In the genomic region with DNA sequence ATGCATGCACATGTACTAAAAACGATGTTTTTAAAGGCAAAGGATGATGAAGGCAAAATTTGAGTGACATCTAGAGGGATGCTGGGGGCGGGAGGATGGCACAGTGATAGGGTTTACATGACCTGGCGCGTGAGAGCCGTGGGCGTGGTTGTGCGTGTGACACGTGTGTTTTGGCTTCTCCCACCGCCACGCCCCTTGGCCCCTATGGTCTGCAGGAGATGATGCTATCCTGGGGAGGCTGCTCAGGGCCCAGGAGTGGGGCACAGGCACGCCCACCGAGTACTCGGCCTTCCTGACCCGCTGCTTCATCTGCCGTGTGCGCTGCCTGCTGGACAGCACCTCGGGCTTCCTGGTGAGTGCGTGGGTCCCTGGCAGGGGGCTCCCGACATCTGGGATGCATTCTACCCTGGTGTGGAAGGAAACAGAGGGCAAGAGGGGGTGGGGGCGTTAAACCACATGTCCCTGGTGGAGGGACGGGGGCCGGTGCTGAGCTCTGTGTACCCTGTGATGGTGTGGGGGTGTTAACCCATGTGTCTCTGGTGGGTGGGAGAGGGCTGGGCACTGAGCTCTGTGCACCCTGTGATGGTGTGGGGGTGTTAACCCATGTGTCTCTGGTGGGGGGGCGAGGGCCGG, we compare ENCODE assay signal across 17 cellular contexts. TPM values are rescaled to one million over a fixed set of nuclear protein-coding genes. Genes with fewer than 3 reads are reported as not detected.
DNase-seq lines count a peak whose midpoint lies in the region; ATAC-seq, FAIRE-seq and TF ChIP-seq lines count a peak whose summit lies in the region.
"Had no signal": no experiment of that assay in that cellular context is flagged by ENCODE, and none has a peak within 500 bp of the region (broad histone marks: within the 10 kb centered on the region; RNA-seq: fewer than 3 reads in every experiment).

No MANE protein-coding gene starts in this region.

- FAIRE-seq in D721Med (lab: Jason Lieb, UNC) = no peak
- FAIRE-seq: islet of Langerhans had no signal

- H3K27me3 Mint-ChIP-seq in MCF 10A (ENCODE audit: insufficient read depth, unreplicated experiment) = no peaks in the 10 kb centered on the region
- H3K27me3 Mint-ChIP-seq in dendritic cell treated with granulocyte-macrophage colony-stimulating factor and Interleukin-4, amounts not matched to agents 40 ng/mL and 50 ng/mL, for 4 days = peaks cover 6% of the 10 kb centered on the region
- peaks cover 12 to 15% of the 10 kb centered on the region in 2 donors for H3K27me3 Mint-ChIP-seq in stimulated activated naive B cell treated with anti-CD40 and anti-IgM and Interleukin-4, amounts not matched to agents 10 μg/mL and 1 μg/mL and 100 μg/mL, for 72 hours

- dilution Hi-C loops in mammary epithelial cell (cut with HindIII; ENCODE audit: low sequenced_read_pairs) = loop anchor here (10.0 kb wide), 1 partner anchor 91 kb away; no protein-coding TSS in a partner anchor

- TF ChIP-seq CTCF in MCF 10A (IDR thresholded peaks at IDR 0.05; ENCODE audit: unreplicated experiment) = no peak
- no peak for TF ChIP-seq CTCF in mammary epithelial cell (conservative IDR thresholded peaks at IDR 0.05 in 1 of 2, IDR thresholded peaks at IDR 0.05 in 1 of 2; ENCODE audit: extremely low read depth in 1 of 2, insufficient read depth in 1 of 2, low read depth in 1 of 2, low read length in 2 of 2)
- no peak for TF ChIP-seq CTCF in D721Med (IDR thresholded peaks at IDR 0.05; ENCODE audit: insufficient read depth, missing control alignments)
- no peak for TF ChIP-seq CTCF in spleen (IDR thresholded peaks at IDR 0.05 in 8 of 11, conservative IDR thresholded peaks at IDR 0.05 in 3 of 11)

- DNase-seq in MCF 10A (ENCODE audit: unreplicated experiment) (no peak), mammary epithelial cell (no peak), D721Med (ENCODE audit: insufficient read length, low spot score) (no peak), spleen (no peak)
- no peak for DNase-seq in stimulated activated naive B cell treated with anti-CD40 and anti-IgM and Interleukin-4, amounts not matched to agents 10 μg/mL and 1 μg/mL and 100 μg/mL, for 72 hours
- DNase-seq: activated CD4-positive, alpha-beta T cell treated with anti-CD3 and anti-CD28 coated beads for 48 hours; effector CD4-positive, alpha-beta T cell; mesendoderm; NCI-H1048; NCI-H69; retina had no signal

- H3K36me3 Mint-ChIP-seq in MCF 10A (ENCODE audit: insufficient read depth, unreplicated experiment) = no peaks in the 10 kb centered on the region
- peaks cover 87% of the 10 kb centered on the region for H3K36me3 Mint-ChIP-seq in dendritic cell treated with granulocyte-macrophage colony-stimulating factor and Interleukin-4, amounts not matched to agents 40 ng/mL and 50 ng/mL, for 4 days (ENCODE audit: low read depth)
- H3K36me3 Mint-ChIP-seq in stimulated activated naive B cell treated with anti-CD40 and anti-IgM and Interleukin-4, amounts not matched to agents 10 μg/mL and 1 μg/mL and 100 μg/mL, for 72 hours = peaks cover 73 to 90% of the 10 kb centered on the region in 2 donors

- H2AFZ ChIP-seq in mammary epithelial cell (ENCODE audit: low read depth, low read length) = no peak overlapping the region
- H2AFZ ChIP-seq: PC-9 had no signal

- H3K4me1 ChIP-seq in mammary epithelial cell (ENCODE audit: insufficient read depth, low read length) (peaks cover 12% of the 10 kb centered on the region), spleen (peaks cover 0 to 10% (median 4%) of the 10 kb centered on the region in 6 donors)

- no peaks in the 10 kb centered on the region for H3K79me2 ChIP-seq in mammary epithelial cell (ENCODE audit: insufficient read depth, low read length)

- no peaks in the 10 kb centered on the region for H3K9me3 ChIP-seq in mammary epithelial cell (replicated peaks; ENCODE audit: insufficient read depth, low read length)
- no peaks in the 10 kb centered on the region for H3K9me3 ChIP-seq in KOPT-K1 (ENCODE audit: insufficient read depth, low read length, poor library complexity, severe bottlenecking)
- no peaks in the 10 kb centered on the region for H3K9me3 ChIP-seq in spleen

- intact Hi-C loops in MCF 10A (cut with micrococcal nuclease) = no loop called here
- intact Hi-C loops in mammary epithelial cell (cut with micrococcal nuclease) = loop anchor here (5.0 kb wide), 1 partner anchor 36 kb away; no protein-coding TSS in a partner anchor
- intact Hi-C loops in dendritic cell treated with granulocyte-macrophage colony-stimulating factor and Interleukin-4, amounts not matched to agents 40 ng/mL and 50 ng/mL, for 4 days (cut with micrococcal nuclease) = no loop called here
- intact Hi-C loops in spleen (cut with DNase I; ENCODE audit: low total_unique reads) = no loop called here

- no peak overlapping the region for H3K4me3 ChIP-seq in mammary epithelial cell (replicated peaks in 1 of 3; ENCODE audit: insufficient read depth in 1 of 3, low read depth in 2 of 3, low read length in 3 of 3)
- H3K4me3 ChIP-seq in spleen = no peak overlapping the region
- H3K4me3 ChIP-seq: PC-9, SK-N-MC had no signal

- no peaks in the 10 kb centered on the region for H3K36me3 ChIP-seq in mammary epithelial cell (ENCODE audit: insufficient read depth, low read length)
- H3K36me3 ChIP-seq in KOPT-K1 (ENCODE audit: insufficient read depth, low read length) = no peaks in the 10 kb centered on the region
- H3K36me3 ChIP-seq in spleen = peaks cover 0 to 16% (median 0%) of the 10 kb centered on the region in 6 donors

- BruUV-seq in MCF 10A (replicated peaks; lab: Mats Ljungman, UMichigan) (no TSS peak), mammary epithelial cell (replicated peaks; lab: Mats Ljungman, UMichigan) (no TSS peak)

- peak overlapping the region; percentile 63 for H3K27ac Mint-ChIP-seq in MCF 10A (ENCODE audit: low read depth, unreplicated experiment)
- H3K27ac Mint-ChIP-seq in dendritic cell treated with granulocyte-macrophage colony-stimulating factor and Interleukin-4, amounts not matched to agents 40 ng/mL and 50 ng/mL, for 4 days = peak overlapping the region; percentile 88
- peak overlapping the region; percentile 77 for H3K27ac Mint-ChIP-seq in stimulated activated naive B cell treated with anti-CD40 and anti-IgM and Interleukin-4, amounts not matched to agents 10 μg/mL and 1 μg/mL and 100 μg/mL, for 72 hours

- H3K4me2 ChIP-seq in mammary epithelial cell (ENCODE audit: insufficient read depth, low read depth, low read length) = no peak overlapping the region
- H3K4me2 ChIP-seq: PC-9 had no signal

- 79% methylated on average over 2 of the region's 24 CpGs for WGBS in mammary epithelial cell (ENCODE audit: low coverage, missing lambda C conversion rate)
- WGBS in spleen, 5 donors = 72 to 83% (median 79%) methylated on average over 20 to 24 of the region's 24 CpGs

- H3K9ac ChIP-seq in mammary epithelial cell (ENCODE audit: insufficient read depth, low read length) = no peak overlapping the region

- in situ Hi-C loops in mammary epithelial cell (cut with MboI; ENCODE audit: low sequenced_read_pairs in 2 of 2) = no loop called here

- POLR2A ChIA-PET in MCF 10A (lab: Yijun Ruan, JAX) = no interaction called here

- no peak for TF ChIP-seq POLR2A in spleen (IDR thresholded peaks at IDR 0.05)

- peaks cover 14% of the 10 kb centered on the region for H3K9me3 Mint-ChIP-seq in MCF 10A (ENCODE audit: unreplicated experiment)
- H3K9me3 Mint-ChIP-seq in dendritic cell treated with granulocyte-macrophage colony-stimulating factor and Interleukin-4, amounts not matched to agents 40 ng/mL and 50 ng/mL, for 4 days = peaks cover 7% of the 10 kb centered on the region
- H3K9me3 Mint-ChIP-seq in stimulated activated naive B cell treated with anti-CD40 and anti-IgM and Interleukin-4, amounts not matched to agents 10 μg/mL and 1 μg/mL and 100 μg/mL, for 72 hours = peaks cover 7 to 11% of the 10 kb centered on the region in 2 donors

- no peaks in the 10 kb centered on the region for H3K27me3 ChIP-seq in mammary epithelial cell (ENCODE audit: insufficient read depth, low read length)
- peaks cover 0 to 3% (median 0%) of the 10 kb centered on the region in 7 donors for H3K27me3 ChIP-seq in spleen (replicated peaks in 1 of 7)

- peak; percentile 0 to 1 for ATAC-seq in stimulated activated naive B cell treated with anti-CD40 and anti-IgM and Interleukin-4, amounts not matched to agents 10 μg/mL and 1 μg/mL and 100 μg/mL, for 72 hours (replicated peaks)
- no peak for ATAC-seq in GM18517 (IDR thresholded peaks at IDR 0.05; ENCODE audit: unreplicated experiment)

- CTCF ChIA-PET in MCF 10A (lab: Yijun Ruan, JAX) = interaction anchor here (0.6 to 2.0 kb wide), 8 partner anchors 17 to 235 kb away, joined by 3 to 7 read pairs (median 3); no protein-coding TSS in a partner anchor
- CTCF ChIA-PET in mammary epithelial cell (lab: Charles Lee; ENCODE audit: low non-redundant PET) = no interaction called here

- H3K4me1 Mint-ChIP-seq in MCF 10A (ENCODE audit: insufficient read depth, unreplicated experiment) = peaks cover 10% of the 10 kb centered on the region
- H3K4me1 Mint-ChIP-seq in dendritic cell treated with granulocyte-macrophage colony-stimulating factor and Interleukin-4, amounts not matched to agents 40 ng/mL and 50 ng/mL, for 4 days (ENCODE audit: low read depth) = peaks cover 73% of the 10 kb centered on the region
- peaks cover 31 to 54% of the 10 kb centered on the region in 2 donors for H3K4me1 Mint-ChIP-seq in stimulated activated naive B cell treated with anti-CD40 and anti-IgM and Interleukin-4, amounts not matched to agents 10 μg/mL and 1 μg/mL and 100 μg/mL, for 72 hours

- no peak overlapping the region for H3K4me3 Mint-ChIP-seq in MCF 10A (ENCODE audit: unreplicated experiment)
- H3K4me3 Mint-ChIP-seq in dendritic cell treated with granulocyte-macrophage colony-stimulating factor and Interleukin-4, amounts not matched to agents 40 ng/mL and 50 ng/mL, for 4 days = no peak overlapping the region
- peak overlapping the region; percentile 50 to 65 for H3K4me3 Mint-ChIP-seq in stimulated activated naive B cell treated with anti-CD40 and anti-IgM and Interleukin-4, amounts not matched to agents 10 μg/mL and 1 μg/mL and 100 μg/mL, for 72 hours

- H3K27ac ChIP-seq in mammary epithelial cell (ENCODE audit: insufficient read depth, low read depth, low read length) = no peak overlapping the region
- peak overlapping the region; percentile 20 for H3K27ac ChIP-seq in KOPT-K1 (ENCODE audit: low read depth, low read length, poor library complexity, severe bottlenecking)
- no peak overlapping the region for H3K27ac ChIP-seq in spleen
- H3K27ac ChIP-seq: PC-9 had no signal

- no peaks in the 10 kb centered on the region for H4K20me1 ChIP-seq in mammary epithelial cell (ENCODE audit: insufficient read depth, low read length)

RNA-seq across cellular contexts. Expression of gene EXOC3, which starts 19.2 kb away (rescaled TPM):
- total RNA-seq in MCF 10A (2022) (44.1 and 49.6 TPM in 2 replicates), mammary epithelial cell (10 to 100 TPM; 19.5 to 41.2 TPM), spleen (10 to 100 TPM; 61.5 to 87.0 (median 77.5) TPM)
- polyA plus RNA-seq in mammary epithelial cell (15.0 TPM), spleen (10 to 100 TPM; 22.7 to 62.0 (median 57.8) TPM)
- polyA minus RNA-seq in mammary epithelial cell = 26.2 TPM

Comparison
In these comparisons a context has a peak if more than half of its experiments do, and no peak if none do; other contexts are left out.
1. H3K4me3 Mint-ChIP-seq: peak in stimulated activated naive B cell treated with anti-CD40 and anti-IgM and Interleukin-4, amounts not matched to agents 10 μg/mL and 1 μg/mL and 100 μg/mL, for 72 hours (2 of 2); none in MCF 10A (single experiment) and dendritic cell treated with granulocyte-macrophage colony-stimulating factor and Interleukin-4, amounts not matched to agents 40 ng/mL and 50 ng/mL, for 4 days (single experiment).
2. Peak in every context shown above with its lines, with median percentiles within 50 percentile points of each other: H3K27ac Mint-ChIP-seq.